ENCODE assay signal across 8 cellular contexts in genomic region chr16:4614571-4615388, GRCh38.
DNase-seq lines count a peak whose midpoint lies in the region; ATAC-seq lines count a peak whose summit lies in the region.

UBALD1 (minus strand) TSS chr16:4614888; CDS start chr16:4614797, 91 bp downstream.

- H3K27ac ChIP-seq in caudate nucleus (ENCODE audit: low read depth, low read length): peak within 1 kb of the TSS; percentile 97

- peak; percentile 94 for DNase-seq in AG08396 (ENCODE audit: low spot score)
- peak; percentile 91 for DNase-seq in NCI-H2227 (lab: John Stamatoyannopoulos, UW; ENCODE audit: unreplicated experiment)
- DNase-seq in activated CD4-positive, CD25-positive, alpha-beta regulatory T cell (lab: John Stamatoyannopoulos, UW): peak; percentile 50 to 70 (median 58)
- DNase-seq in caudate nucleus (lab: John Stamatoyannopoulos, UW): peak in 59 of 61 donors; percentile 31 to 87 (median 72)
- peak; percentile 94 for DNase-seq in islet precursor cell
- peak; percentile 59 to 80 (median 68) for DNase-seq in stimulated activated CD4-positive, alpha-beta T cell treated with anti-CD3 and anti-CD28 coated beads, Interleukin-12 subunit alpha, Interleukin-12 subunit beta, amount 100 ng/mL, for 48 hours (ENCODE audit: low read depth in 2 of 3, low spot score in 1 of 3)

- peak; percentile 40 for ATAC-seq in GM18873 (IDR thresholded peaks at IDR 0.05; ENCODE audit: low FRiP score, unreplicated experiment)
- peak; percentile 68 for ATAC-seq in HG03108 (IDR thresholded peaks at IDR 0.05; ENCODE audit: unreplicated experiment)

Comparison
In these comparisons a context has a peak if more than half of its experiments do, and no peak if none do; other contexts are left out.
1. Peak in every context shown above with its lines: DNase-seq, ATAC-seq and H3K27ac ChIP-seq.